ENCODE assay signal across 20 cellular contexts in the genomic region with DNA sequence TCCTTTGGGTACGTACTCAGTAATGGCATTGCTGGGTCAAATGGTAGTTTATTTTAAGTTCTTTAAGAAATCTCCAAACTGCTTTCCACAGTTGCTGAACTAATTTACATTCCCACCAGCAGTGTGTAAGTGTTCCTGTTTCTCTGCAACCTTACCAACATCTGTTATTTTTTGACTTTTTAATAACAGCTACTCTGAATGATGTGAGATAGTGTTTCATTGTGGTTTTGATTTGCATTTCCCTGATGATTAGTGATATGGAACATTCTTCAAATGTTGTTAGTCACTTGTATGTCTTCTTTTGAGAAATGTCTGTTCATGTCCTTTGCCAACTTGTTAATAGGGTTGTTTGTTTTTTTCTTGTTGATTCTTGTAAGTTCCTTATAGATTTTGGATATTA.
"Had no signal": no experiment of that assay in that cellular context is flagged by ENCODE, and none has a peak within 500 bp of the region (broad histone marks: within the 10 kb centered on the region; RNA-seq: fewer than 3 reads in every experiment).

No MANE protein-coding gene starts in this region.

- H3K4me3 ChIP-seq: adrenal gland, dorsolateral prefrontal cortex, gastroesophageal sphincter, heart right ventricle, lower lobe of right lung, right atrium auricular region, skin epidermis, tibial nerve, uterus had no signal

- H3K27me3 ChIP-seq: adrenal gland, dorsolateral prefrontal cortex, gastroesophageal sphincter, heart right ventricle, right atrium auricular region, tibial nerve, uterus had no signal

- DNase-seq: activated CD4-positive, alpha-beta T cell treated with anti-CD3 and anti-CD28 coated beads for 48 hours; activated CD8-positive, alpha-beta memory T cell treated with anti-CD3 and anti-CD28 coated beads, Interleukin-2, amount 50 U/mL, for 4 hours; activated CD8-positive, alpha-beta T cell treated with anti-CD3 and anti-CD28 coated beads, Interleukin-2, amount 10 ng/mL, durations not matched to agents 7 days and 5 days; activated effector memory CD4-positive, alpha-beta T cell treated with anti-CD3 and anti-CD28 coated beads, Interleukin-2, amount 50 U/mL, for 16 hours; activated T-cell treated with anti-CD3 and anti-CD28 coated beads, Interleukin-2, amount 50 U/mL, for 48 hours; adrenal gland; dorsolateral prefrontal cortex; heart right ventricle; left cardiac atrium; lower lobe of right lung; nucleus accumbens; stimulated activated CD4-positive, alpha-beta T cell treated with anti-CD3 and anti-CD28 coated beads, Interleukin-15, amount 100 ng/mL, for 24 hours; stimulated activated CD4-positive, alpha-beta T cell treated with anti-CD3 and anti-CD28 coated beads, Interleukin-4, amount 100 ng/mL, for 1 hour; stimulated activated naive CD4-positive, alpha-beta T cell; uterus had no signal

- H3K36me3 ChIP-seq: adrenal gland, gastroesophageal sphincter, heart right ventricle, lower lobe of right lung, right atrium auricular region, tibial nerve, uterus had no signal

- H3K9me3 ChIP-seq: adrenal gland, lower lobe of right lung, right atrium auricular region, uterus had no signal

- ATAC-seq: activated CD8-positive, alpha-beta T cell treated with anti-CD3 and anti-CD28 coated beads, Interleukin-2, amount 10 ng/mL, durations not matched to agents 7 days and 5 days; gastroesophageal sphincter; heart right ventricle; left cardiac atrium; lower lobe of right lung; WTC11 had no signal

- H3K27ac ChIP-seq: adrenal gland, dorsolateral prefrontal cortex, gastroesophageal sphincter, heart right ventricle, lower lobe of right lung, right atrium auricular region, skin epidermis, tibial nerve, uterus had no signal

- H3K4me1 ChIP-seq: adrenal gland, gastroesophageal sphincter, heart right ventricle, lower lobe of right lung, right atrium auricular region, tibial nerve, uterus had no signal
